2 cellular contexts compared by ENCODE assay signal in genomic region chr18:5155180-5155906, GRCh38.
TF ChIP-seq lines count a peak whose summit lies in the region.

No MANE protein-coding gene starts in this region.

TF ChIP-seq in GM23338, 12 proteins besides CTCF, POLR2A, EP300 and RAD21:
- no peak for TF ChIP-seq NANOG (IDR thresholded peaks at IDR 0.05; ENCODE audit: borderline replicate concordance)
- no peak for TF ChIP-seq ETS1 (IDR thresholded peaks at IDR 0.05)
- TF ChIP-seq EZH2phosphoT487 (IDR thresholded peaks at IDR 0.05; ENCODE audit: unreplicated experiment) = no peak
- no peak for TF ChIP-seq CREB1 (CRISPR knock-in tag; IDR thresholded peaks at IDR 0.05; ENCODE audit: low read depth)
- no peak for TF ChIP-seq ZNF114 (CRISPR knock-in tag; IDR thresholded peaks at IDR 0.05)
- no peak for TF ChIP-seq EZH2 (IDR thresholded peaks at IDR 0.05; ENCODE audit: low read depth, unreplicated experiment)
- no peak for TF ChIP-seq REST (IDR thresholded peaks at IDR 0.05; ENCODE audit: unreplicated experiment)

TF ChIP-seq in H1, 55 proteins besides CTCF, POLR2A, EP300 and RAD21:
- TF ChIP-seq SIX5 (IDR thresholded peaks at IDR 0.05; ENCODE audit: low read depth, low read length) (no peak), SP2 (IDR thresholded peaks at IDR 0.05; ENCODE audit: low read length) (no peak), CEBPB (IDR thresholded peaks at IDR 0.05; ENCODE audit: low read depth, low read length) (no peak), GABPA (IDR thresholded peaks at IDR 0.05; ENCODE audit: borderline replicate concordance, insufficient read depth, low read length) (no peak), PHF8 (conservative IDR thresholded peaks at IDR 0.05; ENCODE audit: low read depth, low read length) (no peak)
